Comparison of ENCODE assay signal across 28 cellular contexts in the genomic region with DNA sequence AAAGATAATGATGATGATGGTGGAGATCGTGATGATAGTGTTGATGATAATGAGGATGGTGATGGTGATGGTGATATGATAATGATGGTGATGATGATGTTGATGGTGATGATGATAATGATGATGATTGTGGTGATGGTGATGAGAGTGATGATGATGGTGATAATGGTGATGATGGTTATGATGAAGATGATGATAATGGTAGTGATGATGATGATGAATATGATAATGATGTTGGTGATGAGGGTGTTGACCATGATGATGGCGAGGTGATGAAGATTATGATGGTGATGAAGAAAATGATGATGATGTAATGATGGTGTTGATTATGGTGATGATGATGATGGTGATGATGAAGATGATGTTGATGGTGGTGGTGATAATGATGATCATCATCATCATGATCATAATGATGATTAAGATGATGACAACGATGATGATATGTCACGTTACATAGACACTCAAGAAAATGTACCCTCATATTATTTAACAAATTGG.
"Had no signal": no experiment of that assay in that cellular context is flagged by ENCODE, and none has a peak within 500 bp of the region (broad histone marks: within the 10 kb centered on the region; RNA-seq: fewer than 3 reads in every experiment).

No MANE protein-coding gene starts in this region.

- H3K4me3 ChIP-seq: body of pancreas, colonic mucosa, esophagus squamous epithelium, gastroesophageal sphincter had no signal

- H3K9me3 ChIP-seq: body of pancreas, colonic mucosa, esophagus squamous epithelium, gastroesophageal sphincter had no signal

- H3K27ac ChIP-seq: body of pancreas, colonic mucosa, epithelial cell of prostate, esophagus squamous epithelium, gastroesophageal sphincter had no signal

- H3K36me3 ChIP-seq: colonic mucosa, esophagus squamous epithelium, gastroesophageal sphincter had no signal

- H3K4me1 ChIP-seq: body of pancreas, colonic mucosa, esophagus squamous epithelium, gastroesophageal sphincter had no signal

- ATAC-seq: activated CD4-positive, alpha-beta T cell treated with anti-CD3 and anti-CD28 coated beads for 36 hours; activated T-cell treated with anti-CD3 and anti-CD28 coated beads, Interleukin-2, amount 50 U/mL, for 4 hours; activated T-helper 17 cell treated with anti-CD3 and anti-CD28 coated beads, Interleukin-2, amount 50 U/mL, for 72 hours; body of pancreas; gastroesophageal sphincter had no signal

- FAIRE-seq: endometrium, endothelial cell of umbilical vein had no signal

- DNase-seq: activated CD4-positive, alpha-beta memory T cell treated with anti-CD3 and anti-CD28 coated beads, Interleukin-2, amount 10 ng/mL, durations not matched to agents 7 days and 5 days; activated CD4-positive, alpha-beta T cell treated with anti-CD3 and anti-CD28 coated beads for 36 hours; activated CD4-positive, alpha-beta T cell treated with anti-CD3 and anti-CD28 coated beads, Interleukin-2, amount 10 ng/mL, durations not matched to agents 24 days and 14 days; activated CD4-positive, alpha-beta T cell treated with anti-CD3 and anti-CD28 coated beads, Interleukin-2, amount 50 U/mL, for 4 hours; activated CD4-positive, CD25-positive, alpha-beta regulatory T cell; activated CD4-positive, CD25-positive, alpha-beta regulatory T cell treated with anti-CD3 and anti-CD28 coated beads, Interleukin-2, amount 50 U/mL, for 72 hours; activated CD8-positive, alpha-beta memory T cell treated with anti-CD3 and anti-CD28 coated beads for 24 hours; activated effector memory CD4-positive, alpha-beta T cell treated with Interleukin-2 at 50 U/mL for 16 hours; activated gamma-delta T cell treated with Interleukin-2 at 50 U/mL for 16 hours; activated naive CD4-positive, alpha-beta T cell treated with anti-CD3 and anti-CD28 coated beads, Interleukin-2, amount 50 U/mL, for 16 hours; activated naive CD4-positive, alpha-beta T cell treated with Interleukin-2 at 50 U/mL for 16 hours; activated T-cell treated with anti-CD3 and anti-CD28 coated beads, Interleukin-2, amount 50 U/mL, for 4 hours; amniotic stem cell; anterior cingulate cortex; body of pancreas; caudate nucleus; cerebellar nuclear complex; colonic mucosa; effector CD8-positive, alpha-beta T cell; esophagus squamous epithelium; foreskin melanocyte; head of caudate nucleus; T-helper 2 cell had no signal

- H3K27me3 ChIP-seq: body of pancreas, colonic mucosa, esophagus squamous epithelium, gastroesophageal sphincter had no signal
